Comparison of ENCODE assay signal across 9 cellular contexts in the genomic region with DNA sequence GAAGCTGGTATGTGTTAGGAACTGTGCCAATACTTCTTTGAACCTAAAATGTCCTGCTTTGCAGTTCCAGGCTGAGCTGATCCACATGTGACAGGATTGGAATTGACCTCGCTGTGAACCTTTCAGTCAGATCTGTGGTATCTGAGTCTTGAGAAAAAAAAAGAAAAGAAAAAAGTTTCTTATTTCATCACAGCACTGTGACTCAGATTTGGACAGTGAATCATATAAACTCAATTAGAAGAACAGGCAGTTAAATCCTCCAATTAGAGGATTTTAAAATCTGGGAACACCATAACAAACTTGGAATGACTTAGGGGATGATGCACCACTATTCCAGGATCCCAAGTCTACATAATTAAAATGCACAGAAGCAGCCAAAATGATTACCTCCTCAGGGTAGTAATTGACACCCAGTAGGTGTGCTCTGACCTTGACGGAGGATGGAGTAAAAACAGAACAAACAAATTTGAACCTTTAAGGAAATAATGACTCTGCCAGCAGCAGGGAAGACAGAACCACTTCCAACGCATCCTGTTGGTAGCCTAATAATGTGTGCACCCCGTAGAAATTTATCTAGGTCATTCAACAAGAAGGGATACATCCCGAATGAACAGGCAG. TPM values are rescaled to one million over a fixed set of nuclear protein-coding genes. Genes with fewer than 3 reads are reported as not detected.
DNase-seq lines count a peak whose midpoint lies in the region; ATAC-seq and TF ChIP-seq lines count a peak whose summit lies in the region.
"Had no signal": no experiment of that assay in that cellular context is flagged by ENCODE, and none has a peak within 500 bp of the region (broad histone marks: within the 10 kb centered on the region; RNA-seq: fewer than 3 reads in every experiment).

No MANE protein-coding gene starts in this region.

- H3K27me3 Mint-ChIP-seq in activated CD8-positive, alpha-beta memory T cell treated with anti-CD3 and anti-CD28 coated beads, Interleukin-2, amount 10 ng/mL, durations not matched to agents 7 days and 5 days: peaks cover 7% of the 10 kb centered on the region

- H3K9me3 ChIP-seq in trophoblast cell (ENCODE audit: insufficient read depth, low read depth, low read length): no peaks in the 10 kb centered on the region

- no peaks in the 10 kb centered on the region for H3K36me3 Mint-ChIP-seq in activated CD8-positive, alpha-beta memory T cell treated with anti-CD3 and anti-CD28 coated beads, Interleukin-2, amount 10 ng/mL, durations not matched to agents 7 days and 5 days

- no CpG with 5 or more reads among the region's 5 CpGs for WGBS in trophoblast cell (ENCODE audit: extremely low coverage, insufficient coverage, insufficient read length)

- no peak overlapping the region for H2BK120ac ChIP-seq in trophoblast cell (ENCODE audit: insufficient read depth, low read length, poor library complexity)

- H3K18ac ChIP-seq in trophoblast cell (ENCODE audit: low read length): no peak overlapping the region

- H3K23ac ChIP-seq in trophoblast cell (ENCODE audit: low read length): no peak overlapping the region

- H3K4me3 Mint-ChIP-seq in activated CD8-positive, alpha-beta memory T cell treated with anti-CD3 and anti-CD28 coated beads, Interleukin-2, amount 10 ng/mL, durations not matched to agents 7 days and 5 days: no peak overlapping the region
- H3K4me3 Mint-ChIP-seq: activated T-helper 1 cell treated with anti-CD3 and anti-CD28 coated beads, Interleukin-12 subunit alpha, Interleukin-12 subunit beta, Interleukin-2, Interleukin-4 antibody, amounts not matched to agents 30 ng/mL and 10 ng/mL and 1 ng/mL, durations not matched to agents 14 hours and 24 hours and 36 hours had no signal

- no peak overlapping the region for H2BK5ac ChIP-seq in trophoblast cell (ENCODE audit: low read depth, low read length, poor library complexity)

- H3K4me1 ChIP-seq in trophoblast cell (ENCODE audit: control insufficient read depth in 1 of 2, insufficient read depth in 2 of 2, low read length in 2 of 2): no peaks in the 10 kb centered on the region

- H3K79me2 ChIP-seq in trophoblast cell (ENCODE audit: control insufficient read depth, insufficient read depth, low read length, poor library complexity): no peaks in the 10 kb centered on the region

- H3K27me3 ChIP-seq in trophoblast cell (ENCODE audit: insufficient read depth, low read length): no peaks in the 10 kb centered on the region

- DNase-seq in ELR (ENCODE audit: low read depth) (peak; percentile 99), NCI-H748 treated with DMSO at 0.1 percent for 48 hours (lab: John Stamatoyannopoulos, UW) (peak; percentile 66), epithelial cell of esophagus (ENCODE audit: low read depth) (peak; percentile 92), trophoblast cell (peak; percentile 34 to 77), SHP77 (lab: John Stamatoyannopoulos, UW) (no peak), NCI-H2029 (lab: John Stamatoyannopoulos, UW) (no peak)
- DNase-seq in activated CD8-positive, alpha-beta memory T cell treated with anti-CD3 and anti-CD28 coated beads, Interleukin-2, amount 10 ng/mL, durations not matched to agents 7 days and 5 days: no peak

- H2BK12ac ChIP-seq in trophoblast cell (ENCODE audit: low read length): no peak overlapping the region

- no peak overlapping the region for H4K8ac ChIP-seq in trophoblast cell (ENCODE audit: low read depth, low read length)

- no peak for ATAC-seq in HG02973 (IDR thresholded peaks at IDR 0.05; ENCODE audit: unreplicated experiment)
- no peak for ATAC-seq in activated CD8-positive, alpha-beta memory T cell treated with anti-CD3 and anti-CD28 coated beads, Interleukin-2, amount 10 ng/mL, durations not matched to agents 7 days and 5 days

- no peaks in the 10 kb centered on the region for H3K4me1 Mint-ChIP-seq in activated CD8-positive, alpha-beta memory T cell treated with anti-CD3 and anti-CD28 coated beads, Interleukin-2, amount 10 ng/mL, durations not matched to agents 7 days and 5 days

- no peak overlapping the region for H4K12ac ChIP-seq in trophoblast cell (ENCODE audit: low read depth, low read length)

- H3K27ac Mint-ChIP-seq in activated CD8-positive, alpha-beta memory T cell treated with anti-CD3 and anti-CD28 coated beads, Interleukin-2, amount 10 ng/mL, durations not matched to agents 7 days and 5 days: no peak overlapping the region
- H3K27ac Mint-ChIP-seq: activated T-helper 1 cell treated with anti-CD3 and anti-CD28 coated beads, Interleukin-12 subunit alpha, Interleukin-12 subunit beta, Interleukin-2, Interleukin-4 antibody, amounts not matched to agents 30 ng/mL and 10 ng/mL and 1 ng/mL, durations not matched to agents 14 hours and 24 hours and 36 hours had no signal

- H3K9ac ChIP-seq in trophoblast cell (ENCODE audit: low read length): no peak overlapping the region

- no peak overlapping the region for H3K14ac ChIP-seq in trophoblast cell (ENCODE audit: low read length)

- H2AK5ac ChIP-seq in trophoblast cell (ENCODE audit: low read length): no peak overlapping the region

- H3K79me1 ChIP-seq in trophoblast cell (ENCODE audit: low read length): no peaks in the 10 kb centered on the region

- TF ChIP-seq CTCF in epithelial cell of esophagus (IDR thresholded peaks at IDR 0.05; ENCODE audit: insufficient read depth, low read depth, low read length, missing control alignments): no peak

- no peak overlapping the region for H2AFZ ChIP-seq in trophoblast cell (ENCODE audit: insufficient read depth, low read length, poor library complexity)

- H4K91ac ChIP-seq in trophoblast cell (ENCODE audit: low read depth, low read length): no peak overlapping the region

- no peak overlapping the region for H3K4me2 ChIP-seq in trophoblast cell (ENCODE audit: low read length)

- CTCF ChIA-PET in activated CD8-positive, alpha-beta memory T cell treated with anti-CD3 and anti-CD28 coated beads, Interleukin-2, amount 10 ng/mL, durations not matched to agents 7 days and 5 days (lab: Charles Lee): no interaction called here

- H3K36me3 ChIP-seq in trophoblast cell (ENCODE audit: control insufficient read depth in 1 of 2, insufficient read depth in 2 of 2, low read length in 2 of 2): no peaks in the 10 kb centered on the region

- H3K9me3 Mint-ChIP-seq in activated CD8-positive, alpha-beta memory T cell treated with anti-CD3 and anti-CD28 coated beads, Interleukin-2, amount 10 ng/mL, durations not matched to agents 7 days and 5 days (ENCODE audit: low read depth): no peaks in the 10 kb centered on the region
- H3K9me3 Mint-ChIP-seq: activated T-helper 1 cell treated with anti-CD3 and anti-CD28 coated beads, Interleukin-12 subunit alpha, Interleukin-12 subunit beta, Interleukin-2, Interleukin-4 antibody, amounts not matched to agents 30 ng/mL and 10 ng/mL and 1 ng/mL, durations not matched to agents 14 hours and 24 hours and 36 hours had no signal

- H3K4me3 ChIP-seq in epithelial cell of esophagus (ENCODE audit: low read length) (no peak overlapping the region), trophoblast cell (ENCODE audit: low read depth, low read length) (no peak overlapping the region)

- H3K4ac ChIP-seq in trophoblast cell (ENCODE audit: low read depth, low read length): no peak overlapping the region

- no peak overlapping the region for H3K27ac ChIP-seq in trophoblast cell (ENCODE audit: low read depth, low read length)

RNA-seq across cellular contexts. Expression of a gene that starts 57.8 kb away (rescaled TPM):
- polyA plus RNA-seq in trophoblast cell (2013): 251 and 256 TPM in 2 replicates
- under 1 TPM in 1 of 2 experiments, not detected in 1; 0.61 TPM for total RNA-seq in activated CD8-positive, alpha-beta memory T cell treated with anti-CD3 and anti-CD28 coated beads, Interleukin-2, amount 10 ng/mL, durations not matched to agents 7 days and 5 days

Comparison
In these comparisons a context has a peak if more than half of its experiments do, and no peak if none do; other contexts are left out.
1. DNase-seq: peak in ELR (single experiment), NCI-H748 treated with DMSO at 0.1 percent for 48 hours (single experiment), epithelial cell of esophagus (single experiment) and trophoblast cell (2 of 2); none in SHP77 (0 of 2), activated CD8-positive, alpha-beta memory T cell treated with anti-CD3 and anti-CD28 coated beads, Interleukin-2, amount 10 ng/mL, durations not matched to agents 7 days and 5 days (single experiment) and NCI-H2029 (single experiment).